Comparison of ENCODE assay signal across 16 cellular contexts in genomic region chr2:3189076-3189591, GRCh38.
DNase-seq lines count a peak whose midpoint lies in the region; ATAC-seq and TF ChIP-seq lines count a peak whose summit lies in the region.
"Had no signal": no experiment of that assay in that cellular context is flagged by ENCODE, and none has a peak within 500 bp of the region (broad histone marks: within the 10 kb centered on the region; RNA-seq: fewer than 3 reads in every experiment).

No MANE protein-coding gene starts in this region.

- H3K36me3 Mint-ChIP-seq in neural crest cell (ENCODE audit: low read depth), result peaks cover 4% of the 10 kb centered on the region

- H3K4me1 Mint-ChIP-seq in neural crest cell, result peaks cover 8% of the 10 kb centered on the region
- H3K4me1 Mint-ChIP-seq: B cell, IgD-negative memory B cell had no signal

- H3K27ac Mint-ChIP-seq in neural crest cell (ENCODE audit: unreplicated experiment), result peak overlapping the region; percentile 78
- H3K27ac Mint-ChIP-seq: B cell, IgD-negative memory B cell had no signal

- no peaks in the 10 kb centered on the region for H3K27me3 Mint-ChIP-seq in neural crest cell (ENCODE audit: low read depth)
- H3K27me3 Mint-ChIP-seq: B cell, IgD-negative memory B cell had no signal

- peak; percentile 24 for DNase-seq in DMS153 treated with DMSO at 0.1 percent for 48 hours (lab: John Stamatoyannopoulos, UW; ENCODE audit: unreplicated experiment)
- DNase-seq in NCI-H2029 treated with DMSO at 0.1 percent for 48 hours (lab: John Stamatoyannopoulos, UW), result peak; percentile 17
- DNase-seq in fibroblast of mammary gland (ENCODE audit: low read depth), result peak; percentile 13
- no peak for DNase-seq in neural crest cell (ENCODE audit: low read depth, low spot score)
- no peak for DNase-seq in HT-29 (ENCODE audit: low spot score)
- DNase-seq in SW480 (ENCODE audit: low spot score), result no peak
- DNase-seq in activated naive CD4-positive, alpha-beta T cell treated with anti-CD3 and anti-CD28 coated beads, Interleukin-2, amount 50 U/mL, for 16 hours, result no peak
- DNase-seq: activated CD4-positive, alpha-beta T cell treated with anti-CD3 and anti-CD28 coated beads for 1 hour; erythroblast; heart right ventricle; islet precursor cell; T-helper 2 cell had no signal

- no peak for TF ChIP-seq CTCF in fibroblast of mammary gland (conservative IDR thresholded peaks at IDR 0.05; ENCODE audit: control insufficient read depth, insufficient read depth, low read depth, low read length)
- no peak for TF ChIP-seq CTCF in neural crest cell (conservative IDR thresholded peaks at IDR 0.05)

- ATAC-seq in GM21717 (IDR thresholded peaks at IDR 0.05; ENCODE audit: unreplicated experiment), result no peak
- ATAC-seq: Right ventricle myocardium inferior had no signal

- H3K4me3 Mint-ChIP-seq in neural crest cell, result no peak overlapping the region
- H3K4me3 Mint-ChIP-seq: B cell had no signal

- no peaks in the 10 kb centered on the region for H3K9me3 Mint-ChIP-seq in neural crest cell

- H3K4me3 ChIP-seq in fibroblast of mammary gland (ENCODE audit: control insufficient read depth, low read depth, low read length), result no peak overlapping the region
- H3K4me3 ChIP-seq: heart right ventricle had no signal

Comparison
In these comparisons a context has a peak if more than half of its experiments do, and no peak if none do; other contexts are left out.
1. DNase-seq: peak in DMS153 treated with DMSO at 0.1 percent for 48 hours (single experiment), NCI-H2029 treated with DMSO at 0.1 percent for 48 hours (single experiment) and fibroblast of mammary gland (single experiment); none in neural crest cell (single experiment), HT-29 (single experiment), SW480 (single experiment) and activated naive CD4-positive, alpha-beta T cell treated with anti-CD3 and anti-CD28 coated beads, Interleukin-2, amount 50 U/mL, for 16 hours (single experiment).